ENCODE assay signal across 21 cellular contexts in genomic region chr2:200298015-200298414, GRCh38.
"Had no signal": no experiment of that assay in that cellular context is flagged by ENCODE, and none has a peak within 500 bp of the region (broad histone marks: within the 10 kb centered on the region; RNA-seq: fewer than 3 reads in every experiment).

No MANE protein-coding gene starts in this region.

- H3K4me3 Mint-ChIP-seq: activated CD4-positive, alpha-beta memory T cell treated with anti-CD3 and anti-CD28 coated beads for 36 hours; activated naive CD4-positive, alpha-beta T cell treated with anti-CD3 and anti-CD28 coated beads, Interleukin-2, amount 10 ng/mL, durations not matched to agents 7 days and 5 days; memory B cell; naive B cell; neural crest cell; stimulated activated naive CD8-positive, alpha-beta T cell treated with anti-CD3 and anti-CD28 coated beads, Interleukin-15, amount 100 ng/mL, for 72 hours had no signal

- H3K9me3 Mint-ChIP-seq: activated CD4-positive, alpha-beta memory T cell treated with anti-CD3 and anti-CD28 coated beads for 36 hours; memory B cell; naive B cell; neural crest cell; stimulated activated naive CD8-positive, alpha-beta T cell treated with anti-CD3 and anti-CD28 coated beads, Interleukin-15, amount 100 ng/mL, for 72 hours had no signal

- H3K27ac Mint-ChIP-seq: activated CD4-positive, alpha-beta memory T cell treated with anti-CD3 and anti-CD28 coated beads for 36 hours; activated naive CD4-positive, alpha-beta T cell treated with anti-CD3 and anti-CD28 coated beads, Interleukin-2, amount 10 ng/mL, durations not matched to agents 7 days and 5 days; memory B cell; naive B cell; stimulated activated naive CD8-positive, alpha-beta T cell treated with anti-CD3 and anti-CD28 coated beads, Interleukin-15, amount 100 ng/mL, for 72 hours had no signal

- H3K4me3 ChIP-seq: body of pancreas, cardiac muscle cell, mucosa of descending colon, tibial nerve had no signal

- H3K9me3 ChIP-seq: body of pancreas, mucosa of descending colon, tibial nerve had no signal

- H3K36me3 Mint-ChIP-seq: activated CD4-positive, alpha-beta memory T cell treated with anti-CD3 and anti-CD28 coated beads for 36 hours; activated naive CD4-positive, alpha-beta T cell treated with anti-CD3 and anti-CD28 coated beads, Interleukin-2, amount 10 ng/mL, durations not matched to agents 7 days and 5 days; memory B cell; naive B cell had no signal

- H3K36me3 ChIP-seq: cardiac muscle cell, tibial nerve had no signal

- DNase-seq: activated CD4-positive, alpha-beta memory T cell treated with anti-CD3 and anti-CD28 coated beads for 36 hours; activated CD4-positive, alpha-beta T cell treated with anti-CD3 and anti-CD28 coated beads for 48 hours; activated effector memory CD4-positive, alpha-beta T cell treated with anti-CD3 and anti-CD28 coated beads, Interleukin-2, amount 50 U/mL, for 16 hours; activated naive CD4-positive, alpha-beta T cell treated with anti-CD3 and anti-CD28 coated beads, Interleukin-2, amount 10 ng/mL, durations not matched to agents 7 days and 5 days; body of pancreas; dermis blood vessel endothelial cell; effector CD8-positive, alpha-beta T cell; erythroblast; hypothalamus; left cardiac atrium; mucosa of descending colon; naive B cell; occipital lobe; retina; stimulated activated CD4-positive, alpha-beta T cell treated with anti-CD3 and anti-CD28 coated beads, Interleukin-12 subunit alpha, Interleukin-12 subunit beta, amount 100 ng/mL, for 4 hours; stimulated activated naive CD8-positive, alpha-beta T cell treated with anti-CD3 and anti-CD28 coated beads, Interleukin-15, amount 100 ng/mL, for 72 hours; T-helper 2 cell had no signal

- H3K27me3 Mint-ChIP-seq: activated CD4-positive, alpha-beta memory T cell treated with anti-CD3 and anti-CD28 coated beads for 36 hours had no signal

- H3K27me3 ChIP-seq: body of pancreas, cardiac muscle cell, tibial nerve had no signal

- H3K27ac ChIP-seq: cardiac muscle cell, tibial nerve had no signal

- H3K4me1 Mint-ChIP-seq: memory B cell; naive B cell; stimulated activated naive CD8-positive, alpha-beta T cell treated with anti-CD3 and anti-CD28 coated beads, Interleukin-15, amount 100 ng/mL, for 72 hours had no signal
